In the genomic region with DNA sequence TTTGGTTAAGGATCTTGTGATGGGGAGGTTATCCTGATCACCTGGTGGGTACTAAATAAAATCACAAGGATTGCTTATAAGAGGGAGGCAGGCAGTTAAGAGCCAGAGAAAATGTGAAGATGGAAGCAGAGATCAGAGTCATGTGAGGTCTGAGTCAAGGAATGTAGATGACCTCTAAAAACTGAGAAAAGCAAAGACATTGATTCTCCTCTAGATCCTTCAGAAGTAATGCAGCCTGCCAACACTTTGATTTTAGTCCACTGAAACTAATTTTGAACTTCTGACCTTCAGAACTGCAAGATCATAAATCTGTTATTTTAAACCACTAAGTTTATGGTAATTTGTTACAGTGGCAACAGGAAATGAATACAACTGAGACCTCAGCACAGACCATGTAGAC, we compare ENCODE assay signal across 28 cellular contexts.
"Had no signal": no experiment of that assay in that cellular context is flagged by ENCODE, and none has a peak within 500 bp of the region (broad histone marks: within the 10 kb centered on the region; RNA-seq: fewer than 3 reads in every experiment).

No MANE protein-coding gene starts in this region.

- H3K9me3 ChIP-seq: gastroesophageal sphincter, lower lobe of right lung, neutrophil, pancreas, right lobe of liver, thoracic aorta, tibial nerve, upper lobe of left lung had no signal

- H3K9me3 Mint-ChIP-seq: natural killer cell treated with Interleukin-12 subunit alpha and Interleukin-12 subunit beta and Interleukin-15 and Interleukin-18, amount 100 ng/mL, for 72 hours; neural crest cell; stimulated activated naive CD8-positive, alpha-beta T cell treated with anti-CD3 and anti-CD28 coated beads, Interleukin-15, Interleukin-2, amounts not matched to agents 100 ng/mL and 50 ng/mL, for 24 hours had no signal

- H3K4me3 Mint-ChIP-seq: naive B cell; natural killer cell treated with Interleukin-12 subunit alpha and Interleukin-12 subunit beta and Interleukin-15 and Interleukin-18, amount 100 ng/mL, for 72 hours; neural crest cell; stimulated activated memory B cell treated with anti-CD40 and anti-IgM and Interleukin-4, amounts not matched to agents 10 μg/mL and 1 μg/mL and 100 μg/mL, for 72 hours; stimulated activated naive CD8-positive, alpha-beta T cell treated with anti-CD3 and anti-CD28 coated beads, Interleukin-15, Interleukin-2, amounts not matched to agents 100 ng/mL and 50 ng/mL, for 24 hours had no signal

- H3K4me3 ChIP-seq: dorsolateral prefrontal cortex, gastroesophageal sphincter, heart right ventricle, lower lobe of right lung, pancreas, right lobe of liver, smooth muscle cell, thoracic aorta, tibial nerve, upper lobe of left lung had no signal

- DNase-seq: cerebellar nuclear complex; cortex of kidney; dorsolateral prefrontal cortex; effector CD4-positive, alpha-beta T cell; foreskin fibroblast; heart right ventricle; hippocampal formation; islet precursor cell; kidney glomerular epithelial cell; left colon; left ventricle myocardium superior; lower lobe of right lung; naive B cell; pancreas; right lobe of liver; stimulated activated CD4-positive, alpha-beta T cell treated with anti-CD3 and anti-CD28 coated beads, Interleukin-12 subunit alpha, Interleukin-12 subunit beta, amount 100 ng/mL, for 4 hours; stimulated activated CD4-positive, alpha-beta T cell treated with anti-CD3 and anti-CD28 coated beads, Interleukin-1b, Interleukin-23, amount 100 ng/mL, for 48 hours; stimulated activated CD4-positive, alpha-beta T cell treated with anti-CD3 and anti-CD28 coated beads, Interleukin-4, amount 100 ng/mL, for 4 hours; upper lobe of left lung had no signal

- H3K4me2 ChIP-seq: smooth muscle cell had no signal

- H3K36me3 ChIP-seq: gastroesophageal sphincter, heart right ventricle, lower lobe of right lung, neutrophil, pancreas, right lobe of liver, thoracic aorta, tibial nerve, upper lobe of left lung had no signal

- H3K27ac Mint-ChIP-seq: natural killer cell treated with Interleukin-12 subunit alpha and Interleukin-12 subunit beta and Interleukin-15 and Interleukin-18, amount 100 ng/mL, for 72 hours; stimulated activated memory B cell treated with anti-CD40 and anti-IgM and Interleukin-4, amounts not matched to agents 10 μg/mL and 1 μg/mL and 100 μg/mL, for 72 hours; stimulated activated naive CD8-positive, alpha-beta T cell treated with anti-CD3 and anti-CD28 coated beads, Interleukin-15, Interleukin-2, amounts not matched to agents 100 ng/mL and 50 ng/mL, for 24 hours had no signal

- H3K36me3 Mint-ChIP-seq: naive B cell; natural killer cell treated with Interleukin-12 subunit alpha and Interleukin-12 subunit beta and Interleukin-15 and Interleukin-18, amount 100 ng/mL, for 72 hours; stimulated activated memory B cell treated with anti-CD40 and anti-IgM and Interleukin-4, amounts not matched to agents 10 μg/mL and 1 μg/mL and 100 μg/mL, for 72 hours had no signal

- ATAC-seq: gastroesophageal sphincter; heart right ventricle; left colon; left ventricle myocardium superior; lower lobe of right lung; natural killer cell treated with Interleukin-12 subunit alpha and Interleukin-12 subunit beta and Interleukin-15 and Interleukin-18, amount 100 ng/mL, for 72 hours; pancreas; right lobe of liver; stimulated activated memory B cell treated with anti-CD40 and anti-IgM and Interleukin-4, amounts not matched to agents 10 μg/mL and 1 μg/mL and 100 μg/mL, for 72 hours had no signal

- H3K27me3 ChIP-seq: dorsolateral prefrontal cortex, gastroesophageal sphincter, heart right ventricle, neutrophil, pancreas, right lobe of liver, tibial nerve, upper lobe of left lung had no signal

- H3K27me3 Mint-ChIP-seq: stimulated activated memory B cell treated with anti-CD40 and anti-IgM and Interleukin-4, amounts not matched to agents 10 μg/mL and 1 μg/mL and 100 μg/mL, for 72 hours had no signal

- H3K27ac ChIP-seq: dorsolateral prefrontal cortex, gastroesophageal sphincter, heart right ventricle, lower lobe of right lung, neutrophil, pancreas, right lobe of liver, thoracic aorta, tibial nerve, upper lobe of left lung had no signal
